ENCODE assay signal across 19 cellular contexts in genomic region chr10:72015868-72016267, GRCh38. TPM values are rescaled to one million over a fixed set of nuclear protein-coding genes. Genes with fewer than 3 reads are reported as not detected.
"Had no signal": no experiment of that assay in that cellular context is flagged by ENCODE, and none has a peak within 500 bp of the region (broad histone marks: within the 10 kb centered on the region; RNA-seq: fewer than 3 reads in every experiment).

No MANE protein-coding gene starts in this region.

- ATAC-seq: activated naive CD4-positive, alpha-beta T cell treated with anti-CD3 and anti-CD28 coated beads, Interleukin-2, amount 50 U/mL, for 72 hours; left lobe of liver; naive thymus-derived CD4-positive, alpha-beta T cell; pancreas; stimulated activated naive B cell treated with anti-CD40 and anti-IgM and Interleukin-4, amounts not matched to agents 10 μg/mL and 1 μg/mL and 100 μg/mL, for 72 hours had no signal

- H3K9me3 ChIP-seq: adrenal gland, breast epithelium, esophagus squamous epithelium, pancreas, thyroid gland, uterus had no signal

- H3K4me1 ChIP-seq: pancreas had no signal

- H3K27ac Mint-ChIP-seq: activated naive CD4-positive, alpha-beta T cell treated with anti-CD3 and anti-CD28 coated beads, Interleukin-2, amount 50 U/mL, for 72 hours; dendritic cell treated with granulocyte-macrophage colony-stimulating factor and Interleukin-4, amounts not matched to agents 40 ng/mL and 50 ng/mL, for 4 days; naive thymus-derived CD4-positive, alpha-beta T cell; stimulated activated naive B cell treated with anti-CD40 and anti-IgM and Interleukin-4, amounts not matched to agents 10 μg/mL and 1 μg/mL and 100 μg/mL, for 72 hours had no signal

- H3K27me3 ChIP-seq: adrenal gland, breast epithelium, esophagus squamous epithelium, pancreas, thyroid gland, uterus had no signal

- H3K9me3 Mint-ChIP-seq: activated naive CD4-positive, alpha-beta T cell treated with anti-CD3 and anti-CD28 coated beads, Interleukin-2, amount 50 U/mL, for 72 hours; dendritic cell treated with granulocyte-macrophage colony-stimulating factor and Interleukin-4, amounts not matched to agents 40 ng/mL and 50 ng/mL, for 4 days; stimulated activated naive B cell treated with anti-CD40 and anti-IgM and Interleukin-4, amounts not matched to agents 10 μg/mL and 1 μg/mL and 100 μg/mL, for 72 hours had no signal

- H3K4me3 Mint-ChIP-seq: dendritic cell treated with granulocyte-macrophage colony-stimulating factor and Interleukin-4, amounts not matched to agents 40 ng/mL and 50 ng/mL, for 4 days; naive thymus-derived CD4-positive, alpha-beta T cell; stimulated activated naive B cell treated with anti-CD40 and anti-IgM and Interleukin-4, amounts not matched to agents 10 μg/mL and 1 μg/mL and 100 μg/mL, for 72 hours had no signal

- H3K36me3 Mint-ChIP-seq: activated naive CD4-positive, alpha-beta T cell treated with anti-CD3 and anti-CD28 coated beads, Interleukin-2, amount 50 U/mL, for 72 hours; naive thymus-derived CD4-positive, alpha-beta T cell; stimulated activated naive B cell treated with anti-CD40 and anti-IgM and Interleukin-4, amounts not matched to agents 10 μg/mL and 1 μg/mL and 100 μg/mL, for 72 hours had no signal

- H3K27ac ChIP-seq: esophagus squamous epithelium, pancreas, thyroid gland, VCaP had no signal

- FAIRE-seq: astrocyte, pancreas had no signal

- DNase-seq: activated CD4-positive, alpha-beta T cell treated with anti-CD3 and anti-CD28 coated beads for 1 hour; activated gamma-delta T cell treated with Interleukin-2 at 50 U/mL for 16 hours; adrenal gland; effector memory CD4-positive, alpha-beta T cell; esophagus squamous epithelium; hippocampal formation; islet precursor cell; naive thymus-derived CD4-positive, alpha-beta T cell; pancreas; stimulated activated naive B cell treated with anti-CD40 and anti-IgM and Interleukin-4, amounts not matched to agents 10 μg/mL and 1 μg/mL and 100 μg/mL, for 72 hours; T-helper 2 cell; thyroid gland; uterus had no signal

- H3K36me3 ChIP-seq: adrenal gland, breast epithelium, pancreas, thyroid gland, uterus had no signal

- H3K4me3 ChIP-seq: adrenal gland, breast epithelium, esophagus squamous epithelium, pancreas, thyroid gland, uterus had no signal

RNA-seq across cellular contexts. Expression of gene CHST3, which starts 51.7 kb away (rescaled TPM):
- polyA plus RNA-seq: naive thymus-derived CD4-positive, alpha-beta T cell had no signal
